ENCODE assay signal across 11 cellular contexts in the genomic region with DNA sequence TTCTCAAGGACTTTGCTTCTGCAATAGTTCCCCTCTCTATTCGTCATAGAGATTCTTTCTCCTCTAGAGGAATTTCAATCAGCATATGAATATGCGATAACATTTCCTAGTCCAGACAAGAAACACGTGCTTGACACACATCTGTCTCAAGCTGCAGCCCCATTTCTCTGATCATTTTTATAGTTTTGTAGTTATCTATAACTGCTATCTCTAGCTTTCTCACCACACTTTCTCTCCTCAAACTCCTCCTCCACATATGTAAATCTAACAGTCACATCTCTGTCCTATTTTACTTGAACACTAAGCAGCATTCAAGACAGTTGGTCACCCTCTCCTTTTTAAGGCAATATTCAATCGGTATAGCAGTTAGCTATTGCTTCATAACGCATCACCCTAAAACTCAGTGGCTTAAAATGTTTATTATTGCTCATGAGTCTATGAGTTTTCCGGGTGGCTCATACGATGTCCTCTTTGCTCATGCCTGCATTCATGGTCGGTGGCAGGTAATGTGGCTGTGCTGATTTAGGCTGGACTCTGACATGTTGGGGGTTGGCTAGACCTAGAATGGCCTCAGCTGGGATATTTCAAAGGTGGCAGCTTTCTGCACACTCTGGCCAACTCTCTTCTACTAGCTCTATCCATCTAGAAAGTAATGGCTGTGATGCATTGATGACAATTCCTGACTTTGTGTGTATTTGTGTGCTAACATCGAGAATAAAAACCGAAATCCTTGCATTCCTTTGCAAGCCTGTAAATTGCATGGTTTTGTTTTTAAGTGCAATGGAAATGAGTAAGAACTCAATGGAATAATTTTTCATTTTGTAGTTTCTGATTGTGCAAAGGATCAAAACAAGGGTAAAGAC. TPM values are rescaled to one million over a fixed set of nuclear protein-coding genes. Genes with fewer than 3 reads are reported as not detected.
DNase-seq lines count a peak whose midpoint lies in the region; ATAC-seq lines count a peak whose summit lies in the region.
"Had no signal": no experiment of that assay in that cellular context is flagged by ENCODE, and none has a peak within 500 bp of the region (broad histone marks: within the 10 kb centered on the region; RNA-seq: fewer than 3 reads in every experiment).

No MANE protein-coding gene starts in this region.

- ATAC-seq in activated CD4-positive, alpha-beta T cell treated with anti-CD3 and anti-CD28 coated beads for 36 hours, result peak; percentile 47
- ATAC-seq in HG02798 (IDR thresholded peaks at IDR 0.05; ENCODE audit: poor library complexity, unreplicated experiment) (peak; percentile 14), GM21576 (IDR thresholded peaks at IDR 0.05; ENCODE audit: unreplicated experiment) (no peak)
- ATAC-seq: upper lobe of right lung had no signal

- H3K79me2 ChIP-seq in trophoblast cell (ENCODE audit: control insufficient read depth, insufficient read depth, low read length, poor library complexity), result no peaks in the 10 kb centered on the region

- H4K8ac ChIP-seq in trophoblast cell (ENCODE audit: low read depth, low read length), result no peak overlapping the region

- H2AK5ac ChIP-seq in trophoblast cell (ENCODE audit: low read length), result no peak overlapping the region

- H4K12ac ChIP-seq in trophoblast cell (ENCODE audit: low read depth, low read length), result no peak overlapping the region

- no peaks in the 10 kb centered on the region for H3K79me1 ChIP-seq in trophoblast cell (ENCODE audit: low read length)

- peak overlapping the region; percentile 90 for H3K27ac Mint-ChIP-seq in activated CD4-positive, alpha-beta T cell treated with anti-CD3 and anti-CD28 coated beads for 36 hours
- H3K27ac Mint-ChIP-seq in activated CD4-positive, alpha-beta memory T cell treated with anti-CD3 and anti-CD28 coated beads, Interleukin-2, amount 10 ng/mL, durations not matched to agents 7 days and 5 days, result peak overlapping the region; percentile 81

- H3K14ac ChIP-seq in trophoblast cell (ENCODE audit: low read length), result no peak overlapping the region

- H3K4ac ChIP-seq in trophoblast cell (ENCODE audit: low read depth, low read length), result no peak overlapping the region

- H2BK12ac ChIP-seq in trophoblast cell (ENCODE audit: low read length), result no peak overlapping the region

- peak overlapping the region; percentile 64 for H3K4me3 Mint-ChIP-seq in activated CD4-positive, alpha-beta T cell treated with anti-CD3 and anti-CD28 coated beads for 36 hours
- peak overlapping the region; percentile 53 for H3K4me3 Mint-ChIP-seq in activated CD4-positive, alpha-beta memory T cell treated with anti-CD3 and anti-CD28 coated beads, Interleukin-2, amount 10 ng/mL, durations not matched to agents 7 days and 5 days

- H3K27ac ChIP-seq in trophoblast cell (ENCODE audit: low read depth, low read length), result no peak overlapping the region
- H3K27ac ChIP-seq: upper lobe of right lung had no signal

- DNase-seq in activated CD4-positive, alpha-beta T cell treated with anti-CD3 and anti-CD28 coated beads for 36 hours, result peak; percentile 34
- DNase-seq in activated CD4-positive, alpha-beta T cell treated with anti-CD3 and anti-CD28 coated beads, Interleukin-2, amount 50 U/mL, for 4 hours, result no peak
- DNase-seq in activated CD4-positive, alpha-beta memory T cell treated with anti-CD3 and anti-CD28 coated beads, Interleukin-2, amount 10 ng/mL, durations not matched to agents 7 days and 5 days, result no peak
- DNase-seq in trophoblast cell, result peak; percentile 3 to 66
- DNase-seq in NCI-H2196 treated with DMSO at 0.1 percent for 48 hours (lab: John Stamatoyannopoulos, UW; ENCODE audit: unreplicated experiment), result no peak
- DNase-seq in hippocampal formation (lab: John Stamatoyannopoulos, UW), result no peak
- DNase-seq: NCI-H1930, upper lobe of right lung had no signal

- H3K36me3 Mint-ChIP-seq in activated CD4-positive, alpha-beta T cell treated with anti-CD3 and anti-CD28 coated beads for 36 hours (ENCODE audit: low read depth), result no peaks in the 10 kb centered on the region
- no peaks in the 10 kb centered on the region for H3K36me3 Mint-ChIP-seq in activated CD4-positive, alpha-beta memory T cell treated with anti-CD3 and anti-CD28 coated beads, Interleukin-2, amount 10 ng/mL, durations not matched to agents 7 days and 5 days (ENCODE audit: low read depth)

- H3K4me1 Mint-ChIP-seq in activated CD4-positive, alpha-beta T cell treated with anti-CD3 and anti-CD28 coated beads for 36 hours, result peaks cover 78% of the 10 kb centered on the region
- peaks cover 62% of the 10 kb centered on the region for H3K4me1 Mint-ChIP-seq in activated CD4-positive, alpha-beta memory T cell treated with anti-CD3 and anti-CD28 coated beads, Interleukin-2, amount 10 ng/mL, durations not matched to agents 7 days and 5 days

- CTCF ChIA-PET in activated CD4-positive, alpha-beta T cell treated with anti-CD3 and anti-CD28 coated beads for 36 hours (lab: Charles Lee), result interaction anchor here (0.6 to 3.1 kb wide), 14 partner anchors 10 to 426 kb away, joined by 3 to 12 read pairs (median 4); no protein-coding TSS in a partner anchor
- CTCF ChIA-PET in activated CD4-positive, alpha-beta memory T cell treated with anti-CD3 and anti-CD28 coated beads, Interleukin-2, amount 10 ng/mL, durations not matched to agents 7 days and 5 days (lab: Charles Lee), result interaction anchor here (0.9 to 3.6 kb wide), 10 partner anchors 91 to 182 kb away, joined by 3 to 14 read pairs (median 4); no protein-coding TSS in a partner anchor

- H2AFZ ChIP-seq in trophoblast cell (ENCODE audit: insufficient read depth, low read length, poor library complexity), result no peak overlapping the region

- no peaks in the 10 kb centered on the region for H3K4me1 ChIP-seq in trophoblast cell (ENCODE audit: control insufficient read depth in 1 of 2, insufficient read depth in 2 of 2, low read length in 2 of 2)
- H3K4me1 ChIP-seq: upper lobe of right lung had no signal

- no peak overlapping the region for H3K4me3 ChIP-seq in trophoblast cell (ENCODE audit: low read depth, low read length)
- H3K4me3 ChIP-seq: upper lobe of right lung had no signal

- no peaks in the 10 kb centered on the region for H3K36me3 ChIP-seq in trophoblast cell (ENCODE audit: control insufficient read depth in 1 of 2, insufficient read depth in 2 of 2, low read length in 2 of 2)
- H3K36me3 ChIP-seq: upper lobe of right lung had no signal

- H2BK120ac ChIP-seq in trophoblast cell (ENCODE audit: insufficient read depth, low read length, poor library complexity), result no peak overlapping the region

- H2BK5ac ChIP-seq in trophoblast cell (ENCODE audit: low read depth, low read length, poor library complexity), result no peak overlapping the region

- no peaks in the 10 kb centered on the region for H3K27me3 ChIP-seq in trophoblast cell (ENCODE audit: insufficient read depth, low read length)
- H3K27me3 ChIP-seq: upper lobe of right lung had no signal

- no peaks in the 10 kb centered on the region for H3K9me3 ChIP-seq in trophoblast cell (ENCODE audit: insufficient read depth, low read depth, low read length)
- H3K9me3 ChIP-seq: upper lobe of right lung had no signal

- no peak overlapping the region for H4K91ac ChIP-seq in trophoblast cell (ENCODE audit: low read depth, low read length)

- intact Hi-C loops in activated CD4-positive, alpha-beta T cell treated with anti-CD3 and anti-CD28 coated beads for 36 hours (cut with DNase I, micrococcal nuclease), result loop anchor here (1.0 to 10.0 kb wide), 10 partner anchors 55 to 743 kb away; partner anchors contain the start of gene DENND1B (in 2 of the 2)

- POLR2A ChIA-PET in activated CD4-positive, alpha-beta T cell treated with anti-CD3 and anti-CD28 coated beads for 36 hours (lab: Charles Lee), result interaction anchor here (0.6 to 2.2 kb wide), 7 partner anchors 75 to 162 kb away, joined by 3 to 11 read pairs (median 4); partner anchors contain the start of gene PTPRC
- POLR2A ChIA-PET in activated CD4-positive, alpha-beta memory T cell treated with anti-CD3 and anti-CD28 coated beads, Interleukin-2, amount 10 ng/mL, durations not matched to agents 7 days and 5 days (lab: Charles Lee), result interaction anchor here (0.7 to 4.2 kb wide), 28 partner anchors 12 to 745 kb away, joined by 3 to 67 read pairs (median 4); partner anchors contain the start of genes DENND1B and PTPRC

- no peak overlapping the region for H3K4me2 ChIP-seq in trophoblast cell (ENCODE audit: low read length)

- no CpG with 5 or more reads among the region's 10 CpGs for whole genome bisulfite sequencing in trophoblast cell (ENCODE audit: extremely low coverage, insufficient coverage, insufficient read length)

- no peak overlapping the region for H3K18ac ChIP-seq in trophoblast cell (ENCODE audit: low read length)

- H3K9ac ChIP-seq in trophoblast cell (ENCODE audit: low read length), result no peak overlapping the region

- H3K23ac ChIP-seq in trophoblast cell (ENCODE audit: low read length), result no peak overlapping the region

- no peaks in the 10 kb centered on the region for H3K9me3 Mint-ChIP-seq in activated CD4-positive, alpha-beta T cell treated with anti-CD3 and anti-CD28 coated beads for 36 hours (ENCODE audit: low read depth)
- H3K9me3 Mint-ChIP-seq in activated CD4-positive, alpha-beta memory T cell treated with anti-CD3 and anti-CD28 coated beads, Interleukin-2, amount 10 ng/mL, durations not matched to agents 7 days and 5 days, result no peaks in the 10 kb centered on the region

- H3K27me3 Mint-ChIP-seq in activated CD4-positive, alpha-beta T cell treated with anti-CD3 and anti-CD28 coated beads for 36 hours, result no peaks in the 10 kb centered on the region
- no peaks in the 10 kb centered on the region for H3K27me3 Mint-ChIP-seq in activated CD4-positive, alpha-beta memory T cell treated with anti-CD3 and anti-CD28 coated beads, Interleukin-2, amount 10 ng/mL, durations not matched to agents 7 days and 5 days

RNA-seq across cellular contexts. Expression of gene ATP6V1G3, which starts 20.6 kb away (rescaled TPM):
- total RNA-seq in activated CD4-positive, alpha-beta T cell treated with anti-CD3 and anti-CD28 coated beads for 36 hours, result not detected
- not detected for total RNA-seq in activated CD4-positive, alpha-beta memory T cell treated with anti-CD3 and anti-CD28 coated beads, Interleukin-2, amount 10 ng/mL, durations not matched to agents 7 days and 5 days
- not detected in 2 replicates for polyA plus RNA-seq in trophoblast cell (2013)
- total RNA-seq: myocyte, upper lobe of right lung had no signal

Comparison
In these comparisons a context has a peak if more than half of its experiments do, and no peak if none do; other contexts are left out.
1. DNase-seq: peak in activated CD4-positive, alpha-beta T cell treated with anti-CD3 and anti-CD28 coated beads for 36 hours (single experiment) and trophoblast cell (2 of 2); none in activated CD4-positive, alpha-beta T cell treated with anti-CD3 and anti-CD28 coated beads, Interleukin-2, amount 50 U/mL, for 4 hours (0 of 2), activated CD4-positive, alpha-beta memory T cell treated with anti-CD3 and anti-CD28 coated beads, Interleukin-2, amount 10 ng/mL, durations not matched to agents 7 days and 5 days (single experiment), NCI-H2196 treated with DMSO at 0.1 percent for 48 hours (single experiment) and hippocampal formation (0 of 2).